ENCODE assay signal across 1 cellular context in genomic region chr20:1636621-1637020, GRCh38.
A peak's percentile ranks its signal among the peaks of the same experiment; 100 is the strongest.
TF ChIP-seq lines count a peak whose summit lies in the region.

No MANE protein-coding gene starts in this region.

TF ChIP-seq in HepG2, 621 proteins besides CTCF, POLR2A, EP300 and RAD21 (continued from another document):
- TF ChIP-seq, protein P1, sequence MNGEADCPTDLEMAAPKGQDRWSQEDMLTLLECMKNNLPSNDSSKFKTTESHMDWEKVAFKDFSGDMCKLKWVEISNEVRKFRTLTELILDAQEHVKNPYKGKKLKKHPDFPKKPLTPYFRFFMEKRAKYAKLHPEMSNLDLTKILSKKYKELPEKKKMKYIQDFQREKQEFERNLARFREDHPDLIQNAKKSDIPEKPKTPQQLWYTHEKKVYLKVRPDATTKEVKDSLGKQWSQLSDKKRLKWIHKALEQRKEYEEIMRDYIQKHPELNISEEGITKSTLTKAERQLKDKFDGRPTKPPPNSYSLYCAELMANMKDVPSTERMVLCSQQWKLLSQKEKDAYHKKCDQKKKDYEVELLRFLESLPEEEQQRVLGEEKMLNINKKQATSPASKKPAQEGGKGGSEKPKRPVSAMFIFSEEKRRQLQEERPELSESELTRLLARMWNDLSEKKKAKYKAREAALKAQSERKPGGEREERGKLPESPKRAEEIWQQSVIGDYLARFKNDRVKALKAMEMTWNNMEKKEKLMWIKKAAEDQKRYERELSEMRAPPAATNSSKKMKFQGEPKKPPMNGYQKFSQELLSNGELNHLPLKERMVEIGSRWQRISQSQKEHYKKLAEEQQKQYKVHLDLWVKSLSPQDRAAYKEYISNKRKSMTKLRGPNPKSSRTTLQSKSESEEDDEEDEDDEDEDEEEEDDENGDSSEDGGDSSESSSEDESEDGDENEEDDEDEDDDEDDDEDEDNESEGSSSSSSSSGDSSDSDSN (CRISPR knock-in tag; IDR thresholded peaks at IDR 0.05) = peak; percentile 39; the same call in 1 of the 2 replicates
- TF ChIP-seq KAT8 (CRISPR knock-in tag; IDR thresholded peaks at IDR 0.05) (peak; percentile 59; the same call in 1 of the 2 replicates), NR2F1 (CRISPR knock-in tag; IDR thresholded peaks at IDR 0.05) (peak; percentile 59 to 60; a peak in 2 of 4 replicates), GTF3A (CRISPR knock-in tag; conservative IDR thresholded peaks at IDR 0.05) (no peak), TEAD3 (CRISPR knock-in tag; optimal IDR thresholded peaks at IDR 0.05; ENCODE audit: borderline replicate concordance) (peak; percentile 51)
- TF ChIP-seq, protein P2, sequence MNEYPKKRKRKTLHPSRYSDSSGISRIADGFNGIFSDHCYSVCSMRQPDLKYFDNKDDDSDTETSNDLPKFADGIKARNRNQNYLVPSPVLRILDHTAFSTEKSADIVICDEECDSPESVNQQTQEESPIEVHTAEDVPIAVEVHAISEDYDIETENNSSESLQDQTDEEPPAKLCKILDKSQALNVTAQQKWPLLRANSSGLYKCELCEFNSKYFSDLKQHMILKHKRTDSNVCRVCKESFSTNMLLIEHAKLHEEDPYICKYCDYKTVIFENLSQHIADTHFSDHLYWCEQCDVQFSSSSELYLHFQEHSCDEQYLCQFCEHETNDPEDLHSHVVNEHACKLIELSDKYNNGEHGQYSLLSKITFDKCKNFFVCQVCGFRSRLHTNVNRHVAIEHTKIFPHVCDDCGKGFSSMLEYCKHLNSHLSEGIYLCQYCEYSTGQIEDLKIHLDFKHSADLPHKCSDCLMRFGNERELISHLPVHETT (CRISPR knock-in tag; conservative IDR thresholded peaks at IDR 0.05) = no peak
- TF ChIP-seq, protein P3, sequence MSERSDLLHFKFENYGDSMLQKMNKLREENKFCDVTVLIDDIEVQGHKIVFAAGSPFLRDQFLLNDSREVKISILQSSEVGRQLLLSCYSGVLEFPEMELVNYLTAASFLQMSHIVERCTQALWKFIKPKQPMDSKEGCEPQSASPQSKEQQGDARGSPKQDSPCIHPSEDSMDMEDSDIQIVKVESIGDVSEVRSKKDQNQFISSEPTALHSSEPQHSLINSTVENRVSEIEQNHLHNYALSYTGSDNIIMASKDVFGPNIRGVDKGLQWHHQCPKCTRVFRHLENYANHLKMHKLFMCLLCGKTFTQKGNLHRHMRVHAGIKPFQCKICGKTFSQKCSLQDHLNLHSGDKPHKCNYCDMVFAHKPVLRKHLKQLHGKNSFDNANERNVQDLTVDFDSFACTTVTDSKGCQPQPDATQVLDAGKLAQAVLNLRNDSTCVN (CRISPR knock-in tag; IDR thresholded peaks at IDR 0.05; ENCODE audit: borderline replicate concordance) = peak; percentile 63; the same call in 1 of the 2 replicates
